16 cellular contexts compared by ENCODE assay signal in genomic region chr14:89485264-89485663, GRCh38.
A peak's percentile ranks its signal among the peaks of the same experiment; 100 is the strongest.
DNase-seq lines count a peak whose midpoint lies in the region; ATAC-seq lines count a peak whose summit lies in the region.
"Had no signal": no experiment of that assay in that cellular context is flagged by ENCODE, and none has a peak within 500 bp of the region (broad histone marks: within the 10 kb centered on the region; RNA-seq: fewer than 3 reads in every experiment).

No MANE protein-coding gene starts in this region.

- H3K9me3 ChIP-seq in naive thymus-derived CD4-positive, alpha-beta T cell (ENCODE audit: control insufficient read depth in 2 of 3, low read length in 3 of 3), result no peaks in the 10 kb centered on the region
- H3K9me3 ChIP-seq: testis had no signal

- peak overlapping the region; percentile 77 for H3K27ac Mint-ChIP-seq in T-helper 2 cell treated with Interferon-gamma antibody and Interleukin-4, amounts not matched to agents 5 μg/mL and 100 μg/mL, for 36 hours
- H3K27ac Mint-ChIP-seq in activated T-helper 2 cell treated with anti-CD3 and anti-CD28 coated beads, Interferon-gamma antibody, Interleukin-2, Interleukin-4, amounts not matched to agents 10 μg/mL and 5 μg/mL and 100 μg/mL, durations not matched to agents 14 hours and 24 hours and 36 hours, result peak overlapping the region; percentile 69
- H3K27ac Mint-ChIP-seq in naive thymus-derived CD4-positive, alpha-beta T cell, result peak overlapping the region in 4 of 9 donors; percentile 8 to 80 (median 72)

- H3K4me1 ChIP-seq in naive thymus-derived CD4-positive, alpha-beta T cell (ENCODE audit: control insufficient read depth in 2 of 2, insufficient read depth in 2 of 2, low read length in 2 of 2), result no peaks in the 10 kb centered on the region

- no peak overlapping the region for H3K27ac ChIP-seq in naive thymus-derived CD4-positive, alpha-beta T cell (ENCODE audit: low read depth, low read length)
- H3K27ac ChIP-seq: KMS-11, testis, VCaP had no signal

- CTCF ChIA-PET in naive thymus-derived CD4-positive, alpha-beta T cell (lab: Charles Lee), result interaction anchor here (0.5 kb wide), 1 partner anchor 113 kb away, joined by 3 read pairs; no protein-coding TSS in a partner anchor

- intact Hi-C loops in activated T-helper 2 cell treated with anti-CD3 and anti-CD28 coated beads, Interferon-gamma antibody, Interleukin-2, Interleukin-4, amounts not matched to agents 10 μg/mL and 5 μg/mL and 100 μg/mL, durations not matched to agents 14 hours and 24 hours and 36 hours (cut with micrococcal nuclease), result no loop called here
- intact Hi-C loops in naive thymus-derived CD4-positive, alpha-beta T cell (cut with micrococcal nuclease), result no loop called here

- no peak overlapping the region for H3K4me3 Mint-ChIP-seq in T-helper 2 cell treated with Interferon-gamma antibody and Interleukin-4, amounts not matched to agents 5 μg/mL and 100 μg/mL, for 36 hours
- no peak overlapping the region for H3K4me3 Mint-ChIP-seq in activated T-helper 2 cell treated with anti-CD3 and anti-CD28 coated beads, Interferon-gamma antibody, Interleukin-2, Interleukin-4, amounts not matched to agents 10 μg/mL and 5 μg/mL and 100 μg/mL, durations not matched to agents 14 hours and 24 hours and 36 hours (ENCODE audit: low read depth)
- peak overlapping the region in 1 of 10 donors; percentile 54 for H3K4me3 Mint-ChIP-seq in naive thymus-derived CD4-positive, alpha-beta T cell

- H3K4me3 ChIP-seq in naive thymus-derived CD4-positive, alpha-beta T cell (ENCODE audit: low read length), result no peak overlapping the region
- H3K4me3 ChIP-seq: coronary artery, testis had no signal

- no peak for DNase-seq in T-helper 2 cell treated with Interferon-gamma antibody and Interleukin-4, amounts not matched to agents 5 μg/mL and 100 μg/mL, for 36 hours (ENCODE audit: low spot score)
- no peak for DNase-seq in T-helper 2 cell
- peak; percentile 19 for DNase-seq in DMS53 treated with DMSO at 0.1 percent for 48 hours (lab: John Stamatoyannopoulos, UW; ENCODE audit: unreplicated experiment)
- DNase-seq in activated T-helper 2 cell treated with anti-CD3 and anti-CD28 coated beads, Interferon-gamma antibody, Interleukin-2, Interleukin-4, amounts not matched to agents 10 μg/mL and 5 μg/mL and 100 μg/mL, durations not matched to agents 14 hours and 24 hours and 36 hours (ENCODE audit: low spot score), result no peak
- DNase-seq in naive thymus-derived CD4-positive, alpha-beta T cell, result no peak
- DNase-seq in islet precursor cell, result no peak
- DNase-seq in pons (ENCODE audit: low spot score), result no peak
- DNase-seq: activated T-cell treated with anti-CD3 and anti-CD28 coated beads for 4 hours; COR-L47; naive thymus-derived CD8-positive, alpha-beta T cell; NCI-H1694 treated with DMSO at 0.1 percent for 48 hours; testis had no signal

- H3K36me3 ChIP-seq in naive thymus-derived CD4-positive, alpha-beta T cell (ENCODE audit: control insufficient read depth in 2 of 3, insufficient read depth in 3 of 3, low read length in 3 of 3), result peaks cover 0 to 29% (median 10%) of the 10 kb centered on the region in 3 experiments

- peaks cover 17% of the 10 kb centered on the region for H3K4me1 Mint-ChIP-seq in T-helper 2 cell treated with Interferon-gamma antibody and Interleukin-4, amounts not matched to agents 5 μg/mL and 100 μg/mL, for 36 hours (ENCODE audit: low read depth)
- peaks cover 16% of the 10 kb centered on the region for H3K4me1 Mint-ChIP-seq in activated T-helper 2 cell treated with anti-CD3 and anti-CD28 coated beads, Interferon-gamma antibody, Interleukin-2, Interleukin-4, amounts not matched to agents 10 μg/mL and 5 μg/mL and 100 μg/mL, durations not matched to agents 14 hours and 24 hours and 36 hours (ENCODE audit: low read depth)
- peaks cover 17 to 48% (median 43%) of the 10 kb centered on the region in 7 donors for H3K4me1 Mint-ChIP-seq in naive thymus-derived CD4-positive, alpha-beta T cell

- H3K9me3 Mint-ChIP-seq in T-helper 2 cell treated with Interferon-gamma antibody and Interleukin-4, amounts not matched to agents 5 μg/mL and 100 μg/mL, for 36 hours, result no peaks in the 10 kb centered on the region
- H3K9me3 Mint-ChIP-seq in activated T-helper 2 cell treated with anti-CD3 and anti-CD28 coated beads, Interferon-gamma antibody, Interleukin-2, Interleukin-4, amounts not matched to agents 10 μg/mL and 5 μg/mL and 100 μg/mL, durations not matched to agents 14 hours and 24 hours and 36 hours, result no peaks in the 10 kb centered on the region
- H3K9me3 Mint-ChIP-seq in naive thymus-derived CD4-positive, alpha-beta T cell, result peaks cover 0 to 2% (median 0%) of the 10 kb centered on the region in 11 donors
- H3K9me3 Mint-ChIP-seq: naive thymus-derived CD8-positive, alpha-beta T cell had no signal

- POLR2A ChIA-PET in naive thymus-derived CD4-positive, alpha-beta T cell (lab: Charles Lee), result interaction anchor here (0.6 kb wide), 1 partner anchor 121 kb away, joined by 3 read pairs; no protein-coding TSS in a partner anchor

- H3K27me3 ChIP-seq in naive thymus-derived CD4-positive, alpha-beta T cell (ENCODE audit: control insufficient read depth in 2 of 2, insufficient read depth in 2 of 2, low read length in 2 of 2), result no peaks in the 10 kb centered on the region
- H3K27me3 ChIP-seq: testis had no signal

- peak; percentile 60 for ATAC-seq in naive thymus-derived CD4-positive, alpha-beta T cell
- ATAC-seq in HG03442 (IDR thresholded peaks at IDR 0.05; ENCODE audit: unreplicated experiment), result no peak
- ATAC-seq: naive thymus-derived CD8-positive, alpha-beta T cell had no signal

- peaks cover 33% of the 10 kb centered on the region for H3K36me3 Mint-ChIP-seq in T-helper 2 cell treated with Interferon-gamma antibody and Interleukin-4, amounts not matched to agents 5 μg/mL and 100 μg/mL, for 36 hours (ENCODE audit: low read depth)
- peaks cover 38% of the 10 kb centered on the region for H3K36me3 Mint-ChIP-seq in activated T-helper 2 cell treated with anti-CD3 and anti-CD28 coated beads, Interferon-gamma antibody, Interleukin-2, Interleukin-4, amounts not matched to agents 10 μg/mL and 5 μg/mL and 100 μg/mL, durations not matched to agents 14 hours and 24 hours and 36 hours (ENCODE audit: low read depth)
- H3K36me3 Mint-ChIP-seq in naive thymus-derived CD4-positive, alpha-beta T cell, result peaks cover 14 to 41% (median 30%) of the 10 kb centered on the region in 5 donors

- no peaks in the 10 kb centered on the region for H3K27me3 Mint-ChIP-seq in T-helper 2 cell treated with Interferon-gamma antibody and Interleukin-4, amounts not matched to agents 5 μg/mL and 100 μg/mL, for 36 hours (ENCODE audit: low read depth)
- H3K27me3 Mint-ChIP-seq in activated T-helper 2 cell treated with anti-CD3 and anti-CD28 coated beads, Interferon-gamma antibody, Interleukin-2, Interleukin-4, amounts not matched to agents 10 μg/mL and 5 μg/mL and 100 μg/mL, durations not matched to agents 14 hours and 24 hours and 36 hours (ENCODE audit: low read depth), result no peaks in the 10 kb centered on the region
- H3K27me3 Mint-ChIP-seq in naive thymus-derived CD4-positive, alpha-beta T cell, result no peaks in the 10 kb centered on the region
- H3K27me3 Mint-ChIP-seq: naive thymus-derived CD8-positive, alpha-beta T cell had no signal
